15 cellular contexts compared by ENCODE assay signal in genomic region chr2:40220177-40220925, GRCh38.
DNase-seq lines count a peak whose midpoint lies in the region; ATAC-seq, FAIRE-seq and TF ChIP-seq lines count a peak whose summit lies in the region.
"Had no signal": no experiment of that assay in that cellular context is flagged by ENCODE, and none has a peak within 500 bp of the region (broad histone marks: within the 10 kb centered on the region; RNA-seq: fewer than 3 reads in every experiment).

No MANE protein-coding gene starts in this region.

- no peaks in the 10 kb centered on the region for H3K79me2 ChIP-seq in PC-3 (ENCODE audit: low read length)

- no peak overlapping the region for H3K4me2 ChIP-seq in PC-3 (ENCODE audit: low read length)
- H3K4me2 ChIP-seq: SK-N-SH had no signal

- WGBS in ovary, 3 donors: 24 to 57% (median 39%) methylated on average over 4 of the region's 4 CpGs

- no peaks in the 10 kb centered on the region for H3K9me2 ChIP-seq in PC-3 (replicated peaks; ENCODE audit: low read length)
- H3K9me2 ChIP-seq: SK-N-SH had no signal

- H3K9ac ChIP-seq in PC-3 (ENCODE audit: low read length): no peak overlapping the region
- no peak overlapping the region for H3K9ac ChIP-seq in kidney (ENCODE audit: low read length in 2 of 2)
- H3K9ac ChIP-seq: SK-N-SH had no signal

- H3K36me3 ChIP-seq in PC-3 (ENCODE audit: low read depth, low read length): no peaks in the 10 kb centered on the region
- no peaks in the 10 kb centered on the region for H3K36me3 ChIP-seq in ovary
- no peaks in the 10 kb centered on the region for H3K36me3 ChIP-seq in kidney (ENCODE audit: control insufficient read depth in 1 of 2, insufficient read depth in 2 of 2, low read length in 2 of 2)

- no peaks in the 10 kb centered on the region for H3K9me3 ChIP-seq in PC-3 (ENCODE audit: low read length)
- no peaks in the 10 kb centered on the region for H3K9me3 ChIP-seq in ovary
- H3K9me3 ChIP-seq in kidney (ENCODE audit: control insufficient read depth in 1 of 2, low read length in 2 of 2): peaks cover 0 to 3% of the 10 kb centered on the region in 2 donors
- H3K9me3 ChIP-seq: SK-N-SH had no signal

- H3K27ac ChIP-seq in PC-3 (ENCODE audit: low read length): no peak overlapping the region
- H3K27ac ChIP-seq in ovary: no peak overlapping the region
- no peak overlapping the region for H3K27ac ChIP-seq in kidney (ENCODE audit: low read depth in 2 of 2, low read length in 2 of 2)

- POLR2A ChIA-PET in PC-3 (lab: Charles Lee; ENCODE audit: unreplicated experiment): no interaction called here

- H3F3A ChIP-seq in PC-3 (ENCODE audit: low read length, unreplicated experiment): no peaks in the 10 kb centered on the region

- no peak for FAIRE-seq in kidney (lab: Jason Lieb, UNC)
- FAIRE-seq: H1 had no signal

- intact Hi-C loops in PC-3 (cut with micrococcal nuclease) (no loop called here), ovary (cut with DNase I) (no loop called here), kidney (cut with DNase I) (no loop called here)

- no peaks in the 10 kb centered on the region for H3K27me3 ChIP-seq in PC-3 (ENCODE audit: low read length)
- no peaks in the 10 kb centered on the region for H3K27me3 ChIP-seq in ovary

- H3K4me1 ChIP-seq in PC-3 (ENCODE audit: insufficient read depth, low read length): no peaks in the 10 kb centered on the region
- H3K4me1 ChIP-seq in ovary (ENCODE audit: insufficient read depth): no peaks in the 10 kb centered on the region
- H3K4me1 ChIP-seq in kidney (ENCODE audit: control insufficient read depth in 1 of 2, insufficient read depth in 1 of 2, low read depth in 1 of 2, low read length in 2 of 2): peaks cover 0 to 8% of the 10 kb centered on the region in 2 donors

- DNase-seq in EL: peak; percentile 53
- peak; percentile 40 for DNase-seq in PC-3
- DNase-seq in foreskin fibroblast: peak; percentile 71 to 81
- DNase-seq in ovary: peak in 4 of 5 donors; percentile 21 to 63 (median 28)
- no peak for DNase-seq in NCI-H1092 treated with DMSO at 0.1 percent for 48 hours (lab: John Stamatoyannopoulos, UW)
- DNase-seq in kidney: no peak
- DNase-seq: activated gamma-delta T cell treated with Interleukin-2 at 50 U/mL for 16 hours, dermis blood vessel endothelial cell, KG1, NCI-H345, SK-N-SH had no signal

- no peak overlapping the region for H3K4me3 ChIP-seq in PC-3 (ENCODE audit: low read length)
- H3K4me3 ChIP-seq in foreskin fibroblast (ENCODE audit: low read depth in 1 of 2, low read length in 2 of 2): no peak overlapping the region
- H3K4me3 ChIP-seq in ovary: no peak overlapping the region
- no peak overlapping the region for H3K4me3 ChIP-seq in kidney (ENCODE audit: low read length in 2 of 2)

- peak; percentile 35 for TF ChIP-seq EP300 in ovary (IDR thresholded peaks at IDR 0.05)

- no peaks in the 10 kb centered on the region for H4K20me1 ChIP-seq in PC-3 (ENCODE audit: low read length)

- no peak for TF ChIP-seq CTCF in PC-3 (conservative IDR thresholded peaks at IDR 0.05; ENCODE audit: low read depth, low read length)
- TF ChIP-seq CTCF in foreskin fibroblast (IDR thresholded peaks at IDR 0.05; ENCODE audit: low read depth, low read length): no peak
- TF ChIP-seq CTCF in ovary (IDR thresholded peaks at IDR 0.05): no peak
- TF ChIP-seq CTCF in kidney (IDR thresholded peaks at IDR 0.05; ENCODE audit: borderline replicate concordance, extremely low read depth, insufficient read depth): no peak

- BruUV-seq in PC-3 (replicated peaks; lab: Mats Ljungman, UMichigan): no TSS peak

- CTCF ChIA-PET in PC-3 (lab: Charles Lee): no interaction called here

- no peak for TF ChIP-seq POLR2A in ovary (IDR thresholded peaks at IDR 0.05)

- ATAC-seq in PC-3: no peak
- no peak for ATAC-seq in GM18870 (IDR thresholded peaks at IDR 0.05; ENCODE audit: unreplicated experiment)
- no peak for ATAC-seq in HG02678 (IDR thresholded peaks at IDR 0.05; ENCODE audit: unreplicated experiment)
- ATAC-seq: stimulated activated effector memory CD8-positive, alpha-beta T cell treated with anti-CD3 and anti-CD28 coated beads, Interleukin-12 subunit alpha, Interleukin-12 subunit beta, amount 100 ng/mL, for 72 hours had no signal

- H2AFZ ChIP-seq in PC-3 (ENCODE audit: low read length): no peak overlapping the region

Comparison
In these comparisons a context has a peak if more than half of its experiments do, and no peak if none do; other contexts are left out.
1. DNase-seq: peak in EL (single experiment), PC-3 (single experiment), foreskin fibroblast (2 of 2) and ovary (4 of 5); none in NCI-H1092 treated with DMSO at 0.1 percent for 48 hours (single experiment) and kidney (single experiment).